8 cellular contexts compared by ENCODE assay signal in genomic region chr1:205750683-205751651, GRCh38. TPM values are rescaled to one million over a fixed set of nuclear protein-coding genes. Genes with fewer than 3 reads are reported as not detected.
DNase-seq lines count a peak whose midpoint lies in the region; ATAC-seq and TF ChIP-seq lines count a peak whose summit lies in the region.

No MANE protein-coding gene starts in this region.

- H3K27me3 Mint-ChIP-seq in activated T-helper 2 cell treated with anti-CD3 and anti-CD28 coated beads, Interferon-gamma antibody, Interleukin-2, Interleukin-4, amounts not matched to agents 10 μg/mL and 5 μg/mL and 100 μg/mL, durations not matched to agents 14 hours and 24 hours and 36 hours (ENCODE audit: low read depth): peaks cover 3% of the 10 kb centered on the region

- RAD21 ChIA-PET in HCT116 (lab: Charles Lee; ENCODE audit: low non-redundant PET in 1 of 2, low total read pairs in 2 of 2, uncharacterized antibody in 2 of 2, unreplicated experiment in 2 of 2): no interaction called here

- intact Hi-C loops in HCT116 (cut with micrococcal nuclease): loop anchor here (2.0 kb wide), 1 partner anchor 24 kb away; the partner anchor contains the start of gene RAB29
- intact Hi-C loops in activated T-helper 2 cell treated with anti-CD3 and anti-CD28 coated beads, Interferon-gamma antibody, Interleukin-2, Interleukin-4, amounts not matched to agents 10 μg/mL and 5 μg/mL and 100 μg/mL, durations not matched to agents 14 hours and 24 hours and 36 hours (cut with micrococcal nuclease): loop anchor here (1.0 kb wide), 1 partner anchor 21 kb away; no protein-coding TSS in a partner anchor
- intact Hi-C loops in testis (cut with DNase I; ENCODE audit: low total_unique reads): no loop called here

- POLR2A ChIA-PET in AG04449 (lab: Yijun Ruan, JAX): no interaction called here
- POLR2A ChIA-PET in HCT116 (lab: Charles Lee): no interaction called here

- DNase-seq in AG04449 (ENCODE audit: low read depth, low spot score) (no peak), HCT116 (ENCODE audit: low read depth, low spot score) (peak; percentile 85), iPS-NIHi7 (ENCODE audit: extremely low spot score) (peak; percentile 12), testis (peak; percentile 32), SHP77 (lab: John Stamatoyannopoulos, UW) (no peak)
- DNase-seq in activated T-helper 2 cell treated with anti-CD3 and anti-CD28 coated beads, Interferon-gamma antibody, Interleukin-2, Interleukin-4, amounts not matched to agents 10 μg/mL and 5 μg/mL and 100 μg/mL, durations not matched to agents 14 hours and 24 hours and 36 hours (ENCODE audit: low spot score): no peak

- H3K27ac Mint-ChIP-seq in activated T-helper 2 cell treated with anti-CD3 and anti-CD28 coated beads, Interferon-gamma antibody, Interleukin-2, Interleukin-4, amounts not matched to agents 10 μg/mL and 5 μg/mL and 100 μg/mL, durations not matched to agents 14 hours and 24 hours and 36 hours: peak overlapping the region; percentile 98

- ATAC-seq in HCT116: peak; percentile 37
- ATAC-seq in HG02642 (IDR thresholded peaks at IDR 0.05; ENCODE audit: poor library complexity, unreplicated experiment): no peak
- ATAC-seq in HG03045 (IDR thresholded peaks at IDR 0.05; ENCODE audit: unreplicated experiment): no peak

- peak overlapping the region; percentile 61 for H3K4me3 ChIP-seq in AG04449 (ENCODE audit: low read depth, low read length)
- H3K4me3 ChIP-seq in HCT116 (replicated peaks in 1 of 2; ENCODE audit: low read depth in 1 of 2, low read length in 2 of 2): peak overlapping the region; percentile 75 to 94
- peak overlapping the region; percentile 94 to 97 for H3K4me3 ChIP-seq in testis

- no peaks in the 10 kb centered on the region for H3K9me3 Mint-ChIP-seq in activated T-helper 2 cell treated with anti-CD3 and anti-CD28 coated beads, Interferon-gamma antibody, Interleukin-2, Interleukin-4, amounts not matched to agents 10 μg/mL and 5 μg/mL and 100 μg/mL, durations not matched to agents 14 hours and 24 hours and 36 hours

- H3K4me1 Mint-ChIP-seq in activated T-helper 2 cell treated with anti-CD3 and anti-CD28 coated beads, Interferon-gamma antibody, Interleukin-2, Interleukin-4, amounts not matched to agents 10 μg/mL and 5 μg/mL and 100 μg/mL, durations not matched to agents 14 hours and 24 hours and 36 hours (ENCODE audit: low read depth): peaks cover 33% of the 10 kb centered on the region

- BruUV-seq in HCT116 (replicated peaks; lab: Mats Ljungman, UMichigan): TSS peak; percentile 94

- no peaks in the 10 kb centered on the region for H3K9me3 ChIP-seq in HCT116 (ENCODE audit: control insufficient read depth in 1 of 2, insufficient read depth in 1 of 2, low read depth in 1 of 2, low read length in 2 of 2)
- no peaks in the 10 kb centered on the region for H3K9me3 ChIP-seq in testis

- peaks cover 31% of the 10 kb centered on the region for H3K36me3 Mint-ChIP-seq in activated T-helper 2 cell treated with anti-CD3 and anti-CD28 coated beads, Interferon-gamma antibody, Interleukin-2, Interleukin-4, amounts not matched to agents 10 μg/mL and 5 μg/mL and 100 μg/mL, durations not matched to agents 14 hours and 24 hours and 36 hours (ENCODE audit: low read depth)

- H3K9ac ChIP-seq in HCT116 (ENCODE audit: low read length): peak overlapping the region; percentile 94

- H4K20me1 ChIP-seq in HCT116 (ENCODE audit: insufficient read depth): peaks cover 21% of the 10 kb centered on the region; the same call in 1 of the 2 replicates

- peak overlapping the region; percentile 92 for H3K4me3 Mint-ChIP-seq in activated T-helper 2 cell treated with anti-CD3 and anti-CD28 coated beads, Interferon-gamma antibody, Interleukin-2, Interleukin-4, amounts not matched to agents 10 μg/mL and 5 μg/mL and 100 μg/mL, durations not matched to agents 14 hours and 24 hours and 36 hours (ENCODE audit: low read depth)

- TF ChIP-seq POLR2A in HCT116 (IDR thresholded peaks at IDR 0.05; ENCODE audit: borderline replicate concordance, extremely low read depth, insufficient read depth, insufficient read length) (no peak), testis (IDR thresholded peaks at IDR 0.05) (no peak)

- TF ChIP-seq CTCF in AG04449 (IDR thresholded peaks at IDR 0.05; ENCODE audit: insufficient read depth, low read length, missing control alignments): no peak
- no peak for TF ChIP-seq CTCF in HCT116 (IDR thresholded peaks at IDR 0.05 in 2 of 3, conservative IDR thresholded peaks at IDR 0.05 in 1 of 3; ENCODE audit: borderline replicate concordance in 1 of 3, insufficient read depth in 1 of 3, low read depth in 2 of 3, low read length in 2 of 3)
- no peak for TF ChIP-seq CTCF in testis (IDR thresholded peaks at IDR 0.05)

- H3K27me3 ChIP-seq in HCT116 (ENCODE audit: insufficient read depth, low read length) (no peaks in the 10 kb centered on the region), testis (no peaks in the 10 kb centered on the region)

- WGBS in testis, 2 donors: 50 to 63% methylated on average over 14 of the region's 14 CpGs

- TF ChIP-seq RAD21 in HCT116 (IDR thresholded peaks at IDR 0.05; ENCODE audit: low read depth): no peak

- CTCF ChIA-PET in AG04449 (lab: Yijun Ruan, JAX) (interaction anchor here (0.8 to 1.0 kb wide), 4 partner anchors 10 to 227 kb away, joined by 3 to 5 read pairs (median 4); no protein-coding TSS in a partner anchor), HCT116 (lab: Charles Lee) (no interaction called here)

- no peaks in the 10 kb centered on the region for H3K9me2 ChIP-seq in HCT116 (ENCODE audit: insufficient read depth)

- H3K36me3 ChIP-seq in HCT116 (ENCODE audit: control insufficient read depth in 1 of 2, insufficient read depth in 2 of 2, low read length in 2 of 2): peaks cover 0 to 4% of the 10 kb centered on the region in 2 experiments; a peak in 1 of 4 replicates
- no peaks in the 10 kb centered on the region for H3K36me3 ChIP-seq in testis (ENCODE audit: low read depth, missing control alignments)

- H3K4me1 ChIP-seq in HCT116 (ENCODE audit: control insufficient read depth in 1 of 2, insufficient read depth in 2 of 2, low read length in 2 of 2) (peaks cover 16 to 43% of the 10 kb centered on the region in 2 experiments), testis (peaks cover 19% of the 10 kb centered on the region)

- H3K4me2 ChIP-seq in HCT116 (ENCODE audit: low read length): peak overlapping the region; percentile 86

- H3K79me2 ChIP-seq in HCT116 (ENCODE audit: insufficient read depth, low read length): peaks cover 35% of the 10 kb centered on the region

- peak overlapping the region; percentile 94 for H2AFZ ChIP-seq in HCT116 (ENCODE audit: low read depth, low read length, poor library complexity, severe bottlenecking)

- H3K27ac ChIP-seq in HCT116 (ENCODE audit: low read depth, low read length) (peak overlapping the region; percentile 92), testis (peak overlapping the region; percentile 98 to 99)

TF ChIP-seq in HCT116, 20 proteins besides CTCF, POLR2A, EP300 and RAD21:
- TF ChIP-seq SIN3A (IDR thresholded peaks at IDR 0.05; ENCODE audit: low read depth) (no peak), CBX3 (IDR thresholded peaks at IDR 0.05; ENCODE audit: low read depth) (peak; percentile 93; the same call in 1 of the 2 replicates), SP1 (IDR thresholded peaks at IDR 0.05; ENCODE audit: low read depth) (peak; percentile 54)
- TF ChIP-seq, protein P1, sequence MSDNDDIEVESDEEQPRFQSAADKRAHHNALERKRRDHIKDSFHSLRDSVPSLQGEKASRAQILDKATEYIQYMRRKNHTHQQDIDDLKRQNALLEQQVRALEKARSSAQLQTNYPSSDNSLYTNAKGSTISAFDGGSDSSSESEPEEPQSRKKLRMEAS (IDR thresholded peaks at IDR 0.05): peak; percentile 47

RNA-seq across cellular contexts. Expression of gene NUCKS1, which starts 1.0 kb away (rescaled TPM):
- total RNA-seq in HCT116 (2021; ENCODE audit: unreplicated experiment): 237 TPM
- 40.6 and 54.7 TPM in 2 replicates for polyA plus RNA-seq in HCT116 (2012)
- total RNA-seq in activated T-helper 2 cell treated with anti-CD3 and anti-CD28 coated beads, Interferon-gamma antibody, Interleukin-2, Interleukin-4, amounts not matched to agents 10 μg/mL and 5 μg/mL and 100 μg/mL, durations not matched to agents 14 hours and 24 hours and 36 hours: 176 and 180 TPM in 2 replicates
- total RNA-seq in testis: 10 to 100 TPM; 57.7 to 98.6 TPM
- 66.3 TPM for polyA plus RNA-seq in testis (ENCODE audit: insufficient read depth, low read depth, low replicate concordance)

RNA-seq across cellular contexts. Expression of gene RAB29, which starts 24.3 kb away (rescaled TPM):
- 17.7 TPM for total RNA-seq in HCT116 (2021; ENCODE audit: unreplicated experiment)
- 8.5 and 12.0 TPM in 2 replicates for polyA plus RNA-seq in HCT116 (2012)
- total RNA-seq in activated T-helper 2 cell treated with anti-CD3 and anti-CD28 coated beads, Interferon-gamma antibody, Interleukin-2, Interleukin-4, amounts not matched to agents 10 μg/mL and 5 μg/mL and 100 μg/mL, durations not matched to agents 14 hours and 24 hours and 36 hours: 26.2 and 26.7 TPM in 2 replicates
- 10 to 100 TPM in 1 of 2 donors, 1 to 10 TPM in 1; 7.4 to 10.8 TPM for total RNA-seq in testis
- polyA plus RNA-seq in testis (ENCODE audit: insufficient read depth, low read depth, low replicate concordance): 8.3 TPM

Comparison
In these comparisons a context has a peak if more than half of its experiments do, and no peak if none do; other contexts are left out.
1. DNase-seq: peak in HCT116 (single experiment), iPS-NIHi7 (single experiment) and testis (single experiment); none in AG04449 (single experiment), activated T-helper 2 cell treated with anti-CD3 and anti-CD28 coated beads, Interferon-gamma antibody, Interleukin-2, Interleukin-4, amounts not matched to agents 10 μg/mL and 5 μg/mL and 100 μg/mL, durations not matched to agents 14 hours and 24 hours and 36 hours (single experiment) and SHP77 (0 of 2).
2. Peak in every context shown above with its lines, with median percentiles within 50 percentile points of each other: H3K4me3 ChIP-seq.